ENCODE assay signal across 1 cellular context in genomic region chr4:146175541-146176453, GRCh38.
A peak's percentile ranks its signal among the peaks of the same experiment; 100 is the strongest.
TF ChIP-seq lines count a peak whose summit lies in the region.

Gene LSM6 (plus strand): TSS chr4:146175718. CDS start chr4:146182922, 7,204 bp downstream.

TF ChIP-seq in K562, 482 proteins besides CTCF, POLR2A, EP300 and RAD21 (continued from another document and continues in another):
- TF ChIP-seq AFF4 (CRISPR knock-in tag; IDR thresholded peaks at IDR 0.05) (0 out of 2 replicates have a peak, but pooled peaks have one; percentile 41), SUPT5H (IDR thresholded peaks at IDR 0.05) (peak; percentile 73), ZNF551 (CRISPR knock-in tag; IDR thresholded peaks at IDR 0.05) (no peak), THRA (IDR thresholded peaks at IDR 0.05) (no peak), E2F6 (IDR thresholded peaks at IDR 0.05; ENCODE audit: borderline replicate concordance in 1 of 2, extremely low read depth in 1 of 2, insufficient read depth in 1 of 2, insufficient read length in 1 of 2, low read depth in 1 of 2, low read length in 1 of 2, poor library complexity in 1 of 2, severe bottlenecking in 1 of 2) (peak; percentile 15 to 61), CREBBP (IDR thresholded peaks at IDR 0.05; ENCODE audit: low read depth, low read length) (no peak), BRF2 (IDR thresholded peaks at IDR 0.05; ENCODE audit: borderline replicate concordance, insufficient read depth, insufficient read length) (no peak), ATF6 (CRISPR knock-in tag; IDR thresholded peaks at IDR 0.05) (no peak), MTA3 (IDR thresholded peaks at IDR 0.05; ENCODE audit: borderline replicate concordance) (peak; percentile 99), ZNF764 (CRISPR knock-in tag; IDR thresholded peaks at IDR 0.05; ENCODE audit: low read depth) (no peak), CBX8 (IDR thresholded peaks at IDR 0.05; ENCODE audit: borderline replicate concordance, extremely low read depth, low read depth, low read length, poor library complexity, severe bottlenecking) (no peak), ETV5 (CRISPR knock-in tag; IDR thresholded peaks at IDR 0.05; ENCODE audit: low read depth) (no peak), SP1 (CRISPR knock-in tag; IDR thresholded peaks at IDR 0.05) (no peak), NFIC (IDR thresholded peaks at IDR 0.05) (no peak), GABPB1 (CRISPR knock-in tag; IDR thresholded peaks at IDR 0.05) (peak; percentile 50; the same call in 1 of the 2 replicates), GABPA (tag; conservative IDR thresholded peaks at IDR 0.05; ENCODE audit: low read depth) (no peak), CHD1 (IDR thresholded peaks at IDR 0.05; ENCODE audit: low read length) (no peak), E2F4 (CRISPR knock-in tag; IDR thresholded peaks at IDR 0.05; ENCODE audit: low read depth) (no peak), ELF1 (tag; IDR thresholded peaks at IDR 0.05) (no peak), MED1 (CRISPR knock-in tag; IDR thresholded peaks at IDR 0.05; ENCODE audit: borderline replicate concordance) (no peak), HDAC6 (IDR thresholded peaks at IDR 0.05; ENCODE audit: low read depth, low read length) (no peak), PTRF (tag; IDR thresholded peaks at IDR 0.05) (no peak), CHD4 (IDR thresholded peaks at IDR 0.05; ENCODE audit: insufficient read depth, insufficient replicate concordance, low read depth, low read length, poor library complexity, severe bottlenecking) (no peak), TOE1 (IDR thresholded peaks at IDR 0.05; ENCODE audit: borderline replicate concordance) (no peak), TOE1 (CRISPR knock-in tag; IDR thresholded peaks at IDR 0.05; ENCODE audit: borderline replicate concordance, low read depth) (no peak), CBFB (CRISPR knock-in tag; IDR thresholded peaks at IDR 0.05) (peak; percentile 65; the same call in 1 of the 2 replicates), CREB3L1 (IDR thresholded peaks at IDR 0.05; ENCODE audit: borderline replicate concordance, low read depth) (0 out of 2 replicates have a peak, but pooled peaks have one; percentile 28), KLF16 (IDR thresholded peaks at IDR 0.05) (peak; percentile 71; the same call in 1 of the 2 replicates), MTF1 (CRISPR knock-in tag; IDR thresholded peaks at IDR 0.05; ENCODE audit: borderline replicate concordance) (no peak), STAT5B (CRISPR knock-in tag; IDR thresholded peaks at IDR 0.05) (no peak), IRF2 (CRISPR knock-in tag; IDR thresholded peaks at IDR 0.05) (peak; percentile 46; the same call in 1 of the 2 replicates), ZNF232 (CRISPR knock-in tag; IDR thresholded peaks at IDR 0.05) (no peak; the same call in 1 of the 2 replicates), STAT6 (CRISPR knock-in tag; IDR thresholded peaks at IDR 0.05) (no peak), MNT (conservative IDR thresholded peaks at IDR 0.05) (peak in 1 of 2 experiments; percentile 72; a peak in 2 of 4 replicates), ZEB2 (IDR thresholded peaks at IDR 0.05) (no peak), RBBP5 (IDR thresholded peaks at IDR 0.05; ENCODE audit: borderline replicate concordance, insufficient read depth, low read length, poor library complexity, severe bottlenecking) (peak; percentile 100), ZBTB12 (CRISPR knock-in tag; IDR thresholded peaks at IDR 0.05) (no peak), LARP7 (IDR thresholded peaks at IDR 0.05) (no peak), ZSCAN32 (CRISPR knock-in tag; IDR thresholded peaks at IDR 0.05) (no peak), SRSF9 (IDR thresholded peaks at IDR 0.05; ENCODE audit: borderline replicate concordance, low read depth, low read length) (no peak), CTCFL (IDR thresholded peaks at IDR 0.05; ENCODE audit: borderline replicate concordance, insufficient read depth, low read depth, low read length, poor library complexity, severe bottlenecking) (no peak), XRCC5 (IDR thresholded peaks at IDR 0.05; ENCODE audit: low read depth, low read length) (no peak), TCFL5 (CRISPR knock-in tag; conservative IDR thresholded peaks at IDR 0.05) (no peak)
